1 cellular context compared by ENCODE assay signal in genomic region chr1:234724517-234725176, GRCh38.
A peak's percentile ranks its signal among the peaks of the same experiment; 100 is the strongest.
TF ChIP-seq lines count a peak whose summit lies in the region.

No MANE protein-coding gene starts in this region.

TF ChIP-seq in K562, 482 proteins besides CTCF, POLR2A, EP300 and RAD21 (continued from another document and continues in another):
- no peak for TF ChIP-seq CEBPZ (IDR thresholded peaks at IDR 0.05; ENCODE audit: borderline replicate concordance, low read depth, low read length)
- no peak for TF ChIP-seq GMEB1 (CRISPR knock-in tag; IDR thresholded peaks at IDR 0.05)
- no peak for TF ChIP-seq ADNP (tag; IDR thresholded peaks at IDR 0.05)
- no peak for TF ChIP-seq ZNF121 (CRISPR knock-in tag; conservative IDR thresholded peaks at IDR 0.05)
- no peak for TF ChIP-seq MXI1 (IDR thresholded peaks at IDR 0.05; ENCODE audit: low read depth, low read length)
- TF ChIP-seq HCFC1 (IDR thresholded peaks at IDR 0.05; ENCODE audit: low read depth, low read length): no peak; the same call in 1 of the 2 replicates
- no peak for TF ChIP-seq ILF3 (IDR thresholded peaks at IDR 0.05; ENCODE audit: borderline replicate concordance)
- no peak; the same call in 1 of the 2 replicates for TF ChIP-seq ZFP1 (CRISPR knock-in tag; IDR thresholded peaks at IDR 0.05)
- TF ChIP-seq TFAP4 (CRISPR knock-in tag; IDR thresholded peaks at IDR 0.05; ENCODE audit: borderline replicate concordance): peak; percentile 18; the same call in 1 of the 2 replicates
- no peak for TF ChIP-seq IRF1 (CRISPR knock-in tag; IDR thresholded peaks at IDR 0.05; ENCODE audit: borderline replicate concordance)
- TF ChIP-seq TRIM28 (IDR thresholded peaks at IDR 0.05): no peak
- peak; percentile 37; the same call in 1 of the 2 replicates for TF ChIP-seq ZNF449 (CRISPR knock-in tag; IDR thresholded peaks at IDR 0.05)
- no peak for TF ChIP-seq ZNF124 (CRISPR knock-in tag; IDR thresholded peaks at IDR 0.05)
- TF ChIP-seq THRB (CRISPR knock-in tag; conservative IDR thresholded peaks at IDR 0.05): 0 out of 2 replicates have a peak, but pooled peaks have one; percentile 56
- TF ChIP-seq NUFIP1 (IDR thresholded peaks at IDR 0.05; ENCODE audit: partially characterized antibody): no peak
- TF ChIP-seq ZNF197 (CRISPR knock-in tag; IDR thresholded peaks at IDR 0.05; ENCODE audit: low read depth): peak; percentile 46
- no peak for TF ChIP-seq SNAPC5 (CRISPR knock-in tag; IDR thresholded peaks at IDR 0.05)
- peak; percentile 86 for TF ChIP-seq ERF (CRISPR knock-in tag; IDR thresholded peaks at IDR 0.05)
- TF ChIP-seq SIX5 (IDR thresholded peaks at IDR 0.05; ENCODE audit: borderline replicate concordance in 1 of 2, insufficient read depth in 1 of 2, low read depth in 1 of 2, low read length in 2 of 2): 0 out of 4 replicates have a peak, but pooled peaks of 1 of the 2 experiments have one; percentile 19
- no peak for TF ChIP-seq RBM22 (IDR thresholded peaks at IDR 0.05; ENCODE audit: low read depth, low read length, poor library complexity, severe bottlenecking)
- no peak for TF ChIP-seq THRA (IDR thresholded peaks at IDR 0.05)
- no peak for TF ChIP-seq CBX8 (IDR thresholded peaks at IDR 0.05; ENCODE audit: borderline replicate concordance, extremely low read depth, low read depth, low read length, poor library complexity, severe bottlenecking)
- TF ChIP-seq POLR3G (IDR thresholded peaks at IDR 0.05; ENCODE audit: extremely low read depth, insufficient read length, insufficient replicate concordance): no peak
- TF ChIP-seq ZNF778 (CRISPR knock-in tag; IDR thresholded peaks at IDR 0.05): no peak
- no peak; the same call in 1 of the 2 replicates for TF ChIP-seq ZNF41 (CRISPR knock-in tag; conservative IDR thresholded peaks at IDR 0.05)
- TF ChIP-seq JUN (IDR thresholded peaks at IDR 0.05; ENCODE audit: borderline replicate concordance, low read depth, low read length): no peak
- no peak; the same call in 1 of the 2 replicates for TF ChIP-seq JUN (CRISPR knock-in tag; IDR thresholded peaks at IDR 0.05; ENCODE audit: borderline replicate concordance)
- TF ChIP-seq ZNF239 (CRISPR knock-in tag; IDR thresholded peaks at IDR 0.05): no peak; the same call in 1 of the 2 replicates
- no peak for TF ChIP-seq PPARD (CRISPR knock-in tag; IDR thresholded peaks at IDR 0.05)
- no peak for TF ChIP-seq ZNF280A (IDR thresholded peaks at IDR 0.05; ENCODE audit: low read depth, partially characterized antibody)
- no peak for TF ChIP-seq TCF7 (IDR thresholded peaks at IDR 0.05; ENCODE audit: borderline replicate concordance)
- TF ChIP-seq HBP1 (CRISPR knock-in tag; IDR thresholded peaks at IDR 0.05): 0 out of 2 replicates have a peak, but pooled peaks have one; percentile 83
- TF ChIP-seq POLR2AphosphoS2 (IDR thresholded peaks at IDR 0.05; ENCODE audit: low read length): no peak
- no peak for TF ChIP-seq PTBP1 (IDR thresholded peaks at IDR 0.05; ENCODE audit: low read depth, low read length)
- no peak; the same call in 1 of the 2 replicates for TF ChIP-seq MAX (CRISPR knock-in tag; IDR thresholded peaks at IDR 0.05)
- no peak for TF ChIP-seq HOXB6 (CRISPR knock-in tag; IDR thresholded peaks at IDR 0.05; ENCODE audit: borderline replicate concordance)
- 0 out of 2 replicates have a peak, but pooled peaks have one; percentile 15 for TF ChIP-seq RAD51 (IDR thresholded peaks at IDR 0.05; ENCODE audit: borderline replicate concordance, low read depth)
- no peak for TF ChIP-seq PCBP1 (IDR thresholded peaks at IDR 0.05; ENCODE audit: low read depth, low read length, poor library complexity, severe bottlenecking)
- no peak for TF ChIP-seq HINFP (tag; conservative IDR thresholded peaks at IDR 0.05; ENCODE audit: low read depth)
- no peak for TF ChIP-seq MCM7 (IDR thresholded peaks at IDR 0.05)
- 0 out of 2 replicates have a peak, but pooled peaks have one; percentile 0 for TF ChIP-seq LCOR (CRISPR knock-in tag; IDR thresholded peaks at IDR 0.05)
- no peak for TF ChIP-seq MCM2 (IDR thresholded peaks at IDR 0.05; ENCODE audit: low read depth)
- TF ChIP-seq ZNF76 (CRISPR knock-in tag; IDR thresholded peaks at IDR 0.05; ENCODE audit: borderline replicate concordance): peak; percentile 85; the same call in 1 of the 2 replicates
- TF ChIP-seq ZBTB34 (CRISPR knock-in tag; IDR thresholded peaks at IDR 0.05): no peak
- no peak for TF ChIP-seq ARID2 (IDR thresholded peaks at IDR 0.05)
- TF ChIP-seq KLF16 (IDR thresholded peaks at IDR 0.05): no peak
- no peak for TF ChIP-seq PHF21A (IDR thresholded peaks at IDR 0.05; ENCODE audit: borderline replicate concordance, low read depth)
